In the genomic region with DNA sequence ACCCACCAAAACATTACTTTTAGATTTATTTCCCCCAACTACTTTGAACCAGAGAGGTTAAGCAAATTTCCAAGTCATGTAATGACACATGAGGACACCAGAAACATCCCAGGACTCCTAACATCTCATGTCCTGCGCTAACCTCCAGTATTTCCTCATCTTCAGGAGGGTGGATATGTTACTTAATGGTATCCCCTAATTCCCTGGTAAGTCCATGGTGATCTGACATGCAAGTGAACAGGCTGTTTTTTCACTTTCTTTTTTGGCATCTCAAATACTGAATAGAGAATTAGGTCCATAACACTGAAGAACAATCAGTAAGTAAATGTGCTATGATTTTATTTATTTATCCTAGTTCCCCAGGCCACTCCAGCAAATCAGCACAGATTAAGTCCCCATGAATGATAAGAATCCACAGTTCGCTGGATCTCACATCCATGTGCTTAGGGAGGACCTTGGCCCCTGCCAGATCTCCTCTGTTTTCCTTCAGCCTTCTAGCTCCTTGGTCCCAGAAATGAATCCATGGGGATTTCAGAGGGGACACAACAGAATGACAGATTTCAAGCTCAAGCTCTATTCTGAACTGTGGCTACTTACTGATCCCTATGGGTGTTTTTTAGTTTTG, we compare ENCODE assay signal across 16 cellular contexts.
DNase-seq lines count a peak whose midpoint lies in the region; ATAC-seq, FAIRE-seq and TF ChIP-seq lines count a peak whose summit lies in the region.
"Had no signal": no experiment of that assay in that cellular context is flagged by ENCODE, and none has a peak within 500 bp of the region (broad histone marks: within the 10 kb centered on the region; RNA-seq: fewer than 3 reads in every experiment).

No MANE protein-coding gene starts in this region.

- RAD21 ChIA-PET in GM12878 (lab: Charles Lee; ENCODE audit: unreplicated experiment) = interaction anchor here (1.4 to 2.1 kb wide), 2 partner anchors 8 to 17 kb away, joined by 3 to 6 read pairs; no protein-coding TSS in a partner anchor

- H3K4me2 ChIP-seq in GM23338 (no peak overlapping the region), GM12878 (ENCODE audit: control insufficient read depth, insufficient read depth) (no peak overlapping the region)
- H3K4me2 ChIP-seq: BLaER1 treated with 17β-estradiol and CSF1 and Interleukin-3, amounts not matched to agents 10 nM and 100 nM had no signal

- ATAC-seq in activated naive CD4-positive, alpha-beta T cell treated with anti-CD3 and anti-CD28 coated beads, Interleukin-2, amount 50 U/mL, for 72 hours = no peak
- ATAC-seq in GM23338 = no peak
- no peak; the same call in 2 of the 3 replicates for ATAC-seq in GM12878
- ATAC-seq in stimulated activated effector memory CD8-positive, alpha-beta T cell treated with anti-CD3 and anti-CD28 coated beads, Interleukin-12 subunit alpha, Interleukin-12 subunit beta, amount 100 ng/mL, for 72 hours = no peak
- ATAC-seq in body of pancreas = no peak
- ATAC-seq: HepG2 had no signal

- in situ Hi-C loops in GM12878 (cut with MboI) = no loop called here

- H3K27me3 ChIP-seq in GM23338 (ENCODE audit: insufficient read depth) (no peaks in the 10 kb centered on the region), GM12878 (replicated peaks in 1 of 2; ENCODE audit: control insufficient read depth in 2 of 2, insufficient read depth in 2 of 2, low read length in 1 of 2) (no peaks in the 10 kb centered on the region; a peak in 1 of 4 replicates), body of pancreas (no peaks in the 10 kb centered on the region)
- H3K27me3 ChIP-seq: BLaER1 treated with 17β-estradiol and CSF1 and Interleukin-3, amounts not matched to agents 10 nM and 100 nM had no signal

- CTCF ChIA-PET in GM12878 (lab: Yijun Ruan, JAX) = interaction anchor here (1.8 kb wide), 1 partner anchor 53 kb away, joined by 3 read pairs; no protein-coding TSS in a partner anchor

- H3K27me3 Mint-ChIP-seq in activated naive CD4-positive, alpha-beta T cell treated with anti-CD3 and anti-CD28 coated beads, Interleukin-2, amount 50 U/mL, for 24 hours = no peaks in the 10 kb centered on the region
- peaks cover 4% of the 10 kb centered on the region for H3K27me3 Mint-ChIP-seq in GM23338 (ENCODE audit: insufficient read depth, low read depth, poor library complexity)

- WGBS in GM12878 (ENCODE audit: insufficient coverage, insufficient replicate concordance, low lambda C conversion rate, missing lambda C conversion rate) = 92% methylated on average over 2 of the region's 2 CpGs
- 58 to 76% methylated on average over 2 of the region's 2 CpGs for WGBS in body of pancreas, 2 donors

- no TSS peak for BruUV-seq in GM12878 (replicated peaks; lab: Mats Ljungman, UMichigan)

- H3K9me3 ChIP-seq in GM12878 (replicated peaks; ENCODE audit: control insufficient read depth, insufficient read depth, low read length) = no peaks in the 10 kb centered on the region
- no peaks in the 10 kb centered on the region for H3K9me3 ChIP-seq in body of pancreas
- H3K9me3 ChIP-seq: BLaER1 treated with 17β-estradiol and CSF1 and Interleukin-3, amounts not matched to agents 10 nM and 100 nM had no signal

- no peak for FAIRE-seq in GM12878 (lab: Jason Lieb, UNC)
- FAIRE-seq: HepG2, HTR-8/SVneo had no signal

- TF ChIP-seq POLR2A in GM12878 (IDR thresholded peaks at IDR 0.05; ENCODE audit: low read depth, low read length) (no peak), body of pancreas (IDR thresholded peaks at IDR 0.05) (no peak)

- no peak for TF ChIP-seq EP300 in GM12878 (IDR thresholded peaks at IDR 0.05; ENCODE audit: borderline replicate concordance in 1 of 2, control insufficient read depth in 1 of 2, low read depth in 2 of 2, low read length in 2 of 2)

- H2AFZ ChIP-seq in GM23338 = peak overlapping the region; percentile 63
- H2AFZ ChIP-seq in GM12878 (ENCODE audit: control insufficient read depth, low read depth, low read length) = peak overlapping the region; percentile 23; the same call in 1 of the 2 replicates

- H3K79me2 ChIP-seq in GM23338 (replicated peaks; ENCODE audit: insufficient read depth) (no peaks in the 10 kb centered on the region), GM12878 (ENCODE audit: control insufficient read depth, insufficient read depth, low read length) (no peaks in the 10 kb centered on the region)

- no peak overlapping the region for H3K27ac ChIP-seq in GM23338 (ENCODE audit: low read depth)
- H3K27ac ChIP-seq in GM12878 (ENCODE audit: control insufficient read depth, insufficient read depth) = no peak overlapping the region
- no peak overlapping the region for H3K27ac ChIP-seq in body of pancreas
- H3K27ac ChIP-seq: BLaER1 treated with 17β-estradiol and CSF1 and Interleukin-3, amounts not matched to agents 10 nM and 100 nM had no signal

- H3K36me3 ChIP-seq in GM23338 (ENCODE audit: insufficient read depth) = no peaks in the 10 kb centered on the region
- H3K36me3 ChIP-seq in GM12878 (ENCODE audit: control insufficient read depth in 2 of 2, insufficient read depth in 2 of 2, low read length in 1 of 2) = no peaks in the 10 kb centered on the region
- no peaks in the 10 kb centered on the region for H3K36me3 ChIP-seq in body of pancreas (replicated peaks in 1 of 2; ENCODE audit: insufficient read depth in 1 of 2, low read depth in 2 of 2)
- H3K36me3 ChIP-seq: BLaER1 treated with 17β-estradiol and CSF1 and Interleukin-3, amounts not matched to agents 10 nM and 100 nM had no signal

- TF ChIP-seq RAD21 in GM12878 (IDR thresholded peaks at IDR 0.05; ENCODE audit: insufficient read depth, low read depth, low read length) = no peak

- SMC1A ChIA-PET in GM12878 (lab: Charles Lee; ENCODE audit: uncharacterized antibody, unreplicated experiment) = interaction anchor here (0.7 to 1.7 kb wide), 5 partner anchors 9 to 175 kb away, joined by 3 to 4 read pairs (median 3); no protein-coding TSS in a partner anchor

- H4K20me1 ChIP-seq in GM23338 (replicated peaks; ENCODE audit: insufficient read depth) (no peaks in the 10 kb centered on the region), GM12878 (ENCODE audit: control insufficient read depth, insufficient read depth) (no peaks in the 10 kb centered on the region)
- H4K20me1 ChIP-seq: BLaER1 treated with 17β-estradiol and CSF1 and Interleukin-3, amounts not matched to agents 10 nM and 100 nM had no signal

- no peaks in the 10 kb centered on the region for H3K9me2 ChIP-seq in GM23338 (ENCODE audit: insufficient read depth)

- no peaks in the 10 kb centered on the region for H3F3A ChIP-seq in GM23338 (replicated peaks; ENCODE audit: low read depth)

- intact Hi-C loops in GM12878 (cut with micrococcal nuclease; ENCODE audit: unreplicated experiment) (no loop called here), body of pancreas (cut with DNase I) (no loop called here)

- H3K4me1 Mint-ChIP-seq in activated naive CD4-positive, alpha-beta T cell treated with anti-CD3 and anti-CD28 coated beads, Interleukin-2, amount 50 U/mL, for 24 hours = no peaks in the 10 kb centered on the region
- peaks cover 9% of the 10 kb centered on the region; the same call in 2 of the 3 replicates for H3K4me1 Mint-ChIP-seq in GM23338
- no peaks in the 10 kb centered on the region for H3K4me1 Mint-ChIP-seq in stimulated activated effector memory CD8-positive, alpha-beta T cell treated with anti-CD3 and anti-CD28 coated beads, Interleukin-12 subunit alpha, Interleukin-12 subunit beta, amount 100 ng/mL, for 72 hours
- H3K4me1 Mint-ChIP-seq: CD4-positive, CD25-positive, alpha-beta regulatory T cell had no signal

- TF ChIP-seq CTCF in GM23338 (conservative IDR thresholded peaks at IDR 0.05; ENCODE audit: low read depth in 2 of 2) = no peak
- no peak for TF ChIP-seq CTCF in GM12878 (IDR thresholded peaks at IDR 0.05 in 2 of 3, conservative IDR thresholded peaks at IDR 0.05 in 1 of 3; ENCODE audit: control insufficient read depth in 2 of 3, extremely low read depth in 1 of 3, insufficient read depth in 1 of 3, low read depth in 3 of 3, low read length in 3 of 3)
- TF ChIP-seq CTCF in body of pancreas (IDR thresholded peaks at IDR 0.05) = no peak

- peak overlapping the region; percentile 6 for H3K27ac Mint-ChIP-seq in activated naive CD4-positive, alpha-beta T cell treated with anti-CD3 and anti-CD28 coated beads, Interleukin-2, amount 50 U/mL, for 24 hours
- no peak overlapping the region for H3K27ac Mint-ChIP-seq in activated naive CD4-positive, alpha-beta T cell treated with anti-CD3 and anti-CD28 coated beads, Interleukin-2, amount 50 U/mL, for 72 hours
- H3K27ac Mint-ChIP-seq in GM23338 = no peak overlapping the region
- H3K27ac Mint-ChIP-seq in stimulated activated effector memory CD8-positive, alpha-beta T cell treated with anti-CD3 and anti-CD28 coated beads, Interleukin-12 subunit alpha, Interleukin-12 subunit beta, amount 100 ng/mL, for 72 hours = peak overlapping the region; percentile 27
- H3K27ac Mint-ChIP-seq: CD4-positive, CD25-positive, alpha-beta regulatory T cell; HFFc6 had no signal

- POLR2A ChIA-PET in GM12878 (lab: Charles Lee) = no interaction called here

- no peaks in the 10 kb centered on the region for H3K9me3 Mint-ChIP-seq in activated naive CD4-positive, alpha-beta T cell treated with anti-CD3 and anti-CD28 coated beads, Interleukin-2, amount 50 U/mL, for 24 hours
- no peaks in the 10 kb centered on the region for H3K9me3 Mint-ChIP-seq in activated naive CD4-positive, alpha-beta T cell treated with anti-CD3 and anti-CD28 coated beads, Interleukin-2, amount 50 U/mL, for 72 hours
- H3K9me3 Mint-ChIP-seq in GM23338 = no peaks in the 10 kb centered on the region
- H3K9me3 Mint-ChIP-seq in stimulated activated effector memory CD8-positive, alpha-beta T cell treated with anti-CD3 and anti-CD28 coated beads, Interleukin-12 subunit alpha, Interleukin-12 subunit beta, amount 100 ng/mL, for 72 hours = no peaks in the 10 kb centered on the region
- H3K9me3 Mint-ChIP-seq: HFFc6 had no signal

- no peak overlapping the region for H3K9ac ChIP-seq in GM12878 (ENCODE audit: control insufficient read depth, insufficient read depth, low read length)
- H3K9ac ChIP-seq: BLaER1 treated with 17β-estradiol and CSF1 and Interleukin-3, amounts not matched to agents 10 nM and 100 nM had no signal

- no peak for DNase-seq in activated naive CD4-positive, alpha-beta T cell treated with anti-CD3 and anti-CD28 coated beads, Interleukin-2, amount 50 U/mL, for 72 hours (ENCODE audit: low spot score in 2 of 2)
- DNase-seq in GM23338 (ENCODE audit: low spot score) = no peak
- no peak for DNase-seq in GM12878 (ENCODE audit: low read depth, low spot score)
- no peak for DNase-seq in stimulated activated effector memory CD8-positive, alpha-beta T cell treated with anti-CD3 and anti-CD28 coated beads, Interleukin-12 subunit alpha, Interleukin-12 subunit beta, amount 100 ng/mL, for 72 hours (ENCODE audit: low spot score in 2 of 2)
- no peak for DNase-seq in body of pancreas
- no peak for DNase-seq in LoVo (ENCODE audit: low spot score)
- DNase-seq: ACHN; CD4-positive, CD25-positive, alpha-beta regulatory T cell; DMS53; GF-D8; HCEC 1CT; HFFc6 had no signal

- H3K4me3 Mint-ChIP-seq in activated naive CD4-positive, alpha-beta T cell treated with anti-CD3 and anti-CD28 coated beads, Interleukin-2, amount 50 U/mL, for 24 hours = no peak overlapping the region
- no peak overlapping the region for H3K4me3 Mint-ChIP-seq in GM23338
- H3K4me3 Mint-ChIP-seq in stimulated activated effector memory CD8-positive, alpha-beta T cell treated with anti-CD3 and anti-CD28 coated beads, Interleukin-12 subunit alpha, Interleukin-12 subunit beta, amount 100 ng/mL, for 72 hours = no peak overlapping the region
- H3K4me3 Mint-ChIP-seq: CD4-positive, CD25-positive, alpha-beta regulatory T cell; HFFc6 had no signal

- no peaks in the 10 kb centered on the region for H3K36me3 Mint-ChIP-seq in activated naive CD4-positive, alpha-beta T cell treated with anti-CD3 and anti-CD28 coated beads, Interleukin-2, amount 50 U/mL, for 24 hours
- no peaks in the 10 kb centered on the region for H3K36me3 Mint-ChIP-seq in activated naive CD4-positive, alpha-beta T cell treated with anti-CD3 and anti-CD28 coated beads, Interleukin-2, amount 50 U/mL, for 72 hours
- H3K36me3 Mint-ChIP-seq in GM23338 (ENCODE audit: low read depth) = no peaks in the 10 kb centered on the region
- H3K36me3 Mint-ChIP-seq in stimulated activated effector memory CD8-positive, alpha-beta T cell treated with anti-CD3 and anti-CD28 coated beads, Interleukin-12 subunit alpha, Interleukin-12 subunit beta, amount 100 ng/mL, for 72 hours = no peaks in the 10 kb centered on the region
- H3K36me3 Mint-ChIP-seq: CD4-positive, CD25-positive, alpha-beta regulatory T cell had no signal

- H3K4me1 ChIP-seq in GM23338 (ENCODE audit: insufficient read depth) (no peaks in the 10 kb centered on the region; the same call in 1 of the 2 replicates), GM12878 (ENCODE audit: control insufficient read depth, insufficient read depth, low read length) (peaks cover 15% of the 10 kb centered on the region), body of pancreas (no peaks in the 10 kb centered on the region)
- H3K4me1 ChIP-seq: BLaER1 treated with 17β-estradiol and CSF1 and Interleukin-3, amounts not matched to agents 10 nM and 100 nM had no signal

- H3K4me3 ChIP-seq in GM23338 = no peak overlapping the region
- H3K4me3 ChIP-seq in GM12878 = no peak overlapping the region
- H3K4me3 ChIP-seq in body of pancreas = no peak overlapping the region
- H3K4me3 ChIP-seq: BLaER1 treated with 17β-estradiol and CSF1 and Interleukin-3, amounts not matched to agents 10 nM and 100 nM had no signal

Comparison
In these comparisons a context has a peak if more than half of its experiments do, and no peak if none do; other contexts are left out.
1. H3K27ac Mint-ChIP-seq: peak in activated naive CD4-positive, alpha-beta T cell treated with anti-CD3 and anti-CD28 coated beads, Interleukin-2, amount 50 U/mL, for 24 hours (single experiment) and stimulated activated effector memory CD8-positive, alpha-beta T cell treated with anti-CD3 and anti-CD28 coated beads, Interleukin-12 subunit alpha, Interleukin-12 subunit beta, amount 100 ng/mL, for 72 hours (single experiment); none in activated naive CD4-positive, alpha-beta T cell treated with anti-CD3 and anti-CD28 coated beads, Interleukin-2, amount 50 U/mL, for 72 hours (0 of 2) and GM23338 (single experiment).